Comparison of ENCODE assay signal across 19 cellular contexts in the genomic region with DNA sequence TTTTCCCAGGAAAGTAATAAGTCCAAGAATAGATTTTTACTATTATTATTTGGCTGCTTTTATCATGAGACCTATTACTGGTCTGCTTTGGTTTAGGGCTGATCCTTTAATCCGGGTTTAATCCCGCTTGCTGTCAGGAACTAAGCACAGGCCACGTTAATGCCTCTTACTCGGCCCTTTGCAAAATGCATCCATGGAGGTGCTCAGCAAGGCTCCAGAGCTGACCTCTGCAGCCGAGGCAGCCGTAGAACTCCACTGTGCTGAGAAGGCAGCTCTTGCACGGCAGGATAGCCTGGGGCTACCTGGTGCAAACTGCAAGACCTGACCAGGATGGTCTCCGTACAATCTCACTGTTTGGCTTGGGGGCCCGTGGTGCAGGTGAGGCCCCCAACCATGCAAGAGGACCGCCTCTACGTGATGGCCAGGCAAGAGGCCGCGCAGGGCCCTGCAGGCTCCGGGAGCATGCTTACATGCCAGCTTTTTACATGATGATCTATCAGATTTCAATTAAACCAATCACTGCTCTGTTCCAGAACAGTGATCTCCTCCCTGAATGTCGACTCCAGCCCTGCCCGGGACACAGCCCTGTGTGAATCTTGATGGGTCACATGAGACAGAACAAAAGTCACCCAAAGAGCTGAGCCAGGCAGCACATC. TPM values are rescaled to one million over a fixed set of nuclear protein-coding genes. Genes with fewer than 3 reads are reported as not detected.
"Had no signal": no experiment of that assay in that cellular context is flagged by ENCODE, and none has a peak within 500 bp of the region (broad histone marks: within the 10 kb centered on the region; RNA-seq: fewer than 3 reads in every experiment).

No MANE protein-coding gene starts in this region.

- H3K4me1 Mint-ChIP-seq: stimulated activated memory B cell treated with anti-CD40 and anti-IgM and Interleukin-4, amounts not matched to agents 10 μg/mL and 1 μg/mL and 100 μg/mL, for 72 hours had no signal

- H3K4me2 ChIP-seq: SK-N-SH had no signal

- DNase-seq: activated CD4-positive, alpha-beta T cell treated with anti-CD3 and anti-CD28 coated beads for 4 hours; activated CD8-positive, alpha-beta memory T cell treated with anti-CD3 and anti-CD28 coated beads, Interleukin-2, amount 50 U/mL, for 4 hours; activated CD8-positive, alpha-beta T cell treated with anti-CD3 and anti-CD28 coated beads for 36 hours; activated naive CD4-positive, alpha-beta T cell; caudate nucleus; effector memory CD8-positive, alpha-beta T cell; hippocampal formation; SK-N-SH; T-helper 1 cell had no signal

- H3K27ac Mint-ChIP-seq: activated CD8-positive, alpha-beta T cell treated with anti-CD3 and anti-CD28 coated beads for 36 hours; effector memory CD8-positive, alpha-beta T cell; stimulated activated memory B cell treated with anti-CD40 and anti-IgM and Interleukin-4, amounts not matched to agents 10 μg/mL and 1 μg/mL and 100 μg/mL, for 72 hours had no signal

- H3K36me3 Mint-ChIP-seq: naive thymus-derived CD8-positive, alpha-beta T cell; stimulated activated memory B cell treated with anti-CD40 and anti-IgM and Interleukin-4, amounts not matched to agents 10 μg/mL and 1 μg/mL and 100 μg/mL, for 72 hours had no signal

- H3K4me1 ChIP-seq: tibial nerve had no signal

- H3K4me3 Mint-ChIP-seq: activated CD8-positive, alpha-beta T cell treated with anti-CD3 and anti-CD28 coated beads for 36 hours; effector memory CD8-positive, alpha-beta T cell; stimulated activated memory B cell treated with anti-CD40 and anti-IgM and Interleukin-4, amounts not matched to agents 10 μg/mL and 1 μg/mL and 100 μg/mL, for 72 hours had no signal

- H3K9ac ChIP-seq: SK-N-SH had no signal

- H3K27me3 ChIP-seq: tibial nerve had no signal

- H3K9me3 Mint-ChIP-seq: activated CD8-positive, alpha-beta T cell treated with anti-CD3 and anti-CD28 coated beads for 36 hours; effector memory CD8-positive, alpha-beta T cell; stimulated activated memory B cell treated with anti-CD40 and anti-IgM and Interleukin-4, amounts not matched to agents 10 μg/mL and 1 μg/mL and 100 μg/mL, for 72 hours had no signal

- H3K4me3 ChIP-seq: lung, mucosa of descending colon, skin epidermis, tibial nerve had no signal

- ATAC-seq: activated CD8-positive, alpha-beta T cell treated with anti-CD3 and anti-CD28 coated beads for 36 hours; effector memory CD8-positive, alpha-beta T cell; mucosa of descending colon; naive thymus-derived CD8-positive, alpha-beta T cell; stimulated activated memory B cell treated with anti-CD40 and anti-IgM and Interleukin-4, amounts not matched to agents 10 μg/mL and 1 μg/mL and 100 μg/mL, for 72 hours had no signal

- H3K9me3 ChIP-seq: mucosa of descending colon, SK-N-SH, tibial nerve had no signal

- H3K27ac ChIP-seq: epithelial cell of prostate, tibial nerve had no signal

- H3K36me3 ChIP-seq: tibial nerve had no signal

RNA-seq across cellular contexts. Expression of a gene that starts 10.4 kb away (rescaled TPM):
- total RNA-seq: activated CD8-positive, alpha-beta T cell treated with anti-CD3 and anti-CD28 coated beads for 36 hours; naive thymus-derived CD8-positive, alpha-beta T cell; omental fat pad; pulmonary artery endothelial cell; subcutaneous adipose tissue; tibial nerve had no signal
- polyA plus RNA-seq: naive thymus-derived CD8-positive, alpha-beta T cell; SK-N-SH had no signal

RNA-seq across cellular contexts. Expression of a gene that starts 15.0 kb away (rescaled TPM):
- total RNA-seq: activated CD8-positive, alpha-beta T cell treated with anti-CD3 and anti-CD28 coated beads for 36 hours; lung; mucosa of descending colon; naive thymus-derived CD8-positive, alpha-beta T cell; omental fat pad; pulmonary artery endothelial cell; subcutaneous adipose tissue; tibial nerve had no signal
- polyA plus RNA-seq: lung; naive thymus-derived CD8-positive, alpha-beta T cell; SK-N-SH had no signal
